ENCODE assay signal across 8 cellular contexts in the genomic region with DNA sequence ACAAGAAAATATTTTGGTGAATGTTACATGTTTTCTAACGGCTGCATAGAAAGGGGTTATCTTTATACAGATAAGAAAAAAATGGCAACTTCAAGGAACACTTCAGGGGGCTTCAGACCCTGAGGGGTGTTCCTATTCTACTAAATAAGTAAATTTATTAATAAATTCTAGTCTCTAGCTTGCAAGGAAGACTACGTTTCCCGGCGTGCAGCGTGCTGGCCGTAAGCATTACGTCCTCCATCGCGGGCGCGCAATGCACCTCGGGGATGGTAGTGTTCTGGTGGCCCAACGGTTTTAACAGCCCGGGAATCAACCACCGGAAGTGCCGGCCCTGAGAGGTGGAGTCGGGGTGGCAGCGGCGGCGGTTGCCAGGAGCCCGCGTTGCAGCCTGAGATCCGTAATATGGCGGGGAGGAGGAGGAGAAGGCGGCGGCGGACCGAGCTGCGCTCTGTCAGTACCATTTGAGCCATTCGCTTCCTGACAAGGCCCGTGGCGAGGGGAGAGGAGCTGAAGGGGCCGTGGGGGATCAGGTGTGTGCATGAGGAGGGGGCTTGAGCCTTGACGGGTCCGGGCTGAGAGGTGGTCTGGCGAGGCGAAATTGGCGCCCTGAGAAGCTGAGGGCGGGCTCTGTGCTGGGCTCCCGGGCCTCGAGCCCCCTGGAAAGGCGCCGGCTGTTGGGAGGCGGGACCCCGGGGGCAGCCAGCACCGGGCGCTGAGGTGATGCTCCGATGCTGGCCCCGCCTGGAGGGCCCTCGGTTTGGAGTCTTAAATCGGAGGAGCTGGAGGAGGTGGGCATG. TPM values are rescaled to one million over a fixed set of nuclear protein-coding genes. Genes with fewer than 3 reads are reported as not detected.
DNase-seq lines count a peak whose midpoint lies in the region; ATAC-seq and TF ChIP-seq lines count a peak whose summit lies in the region.

A gene with protein sequence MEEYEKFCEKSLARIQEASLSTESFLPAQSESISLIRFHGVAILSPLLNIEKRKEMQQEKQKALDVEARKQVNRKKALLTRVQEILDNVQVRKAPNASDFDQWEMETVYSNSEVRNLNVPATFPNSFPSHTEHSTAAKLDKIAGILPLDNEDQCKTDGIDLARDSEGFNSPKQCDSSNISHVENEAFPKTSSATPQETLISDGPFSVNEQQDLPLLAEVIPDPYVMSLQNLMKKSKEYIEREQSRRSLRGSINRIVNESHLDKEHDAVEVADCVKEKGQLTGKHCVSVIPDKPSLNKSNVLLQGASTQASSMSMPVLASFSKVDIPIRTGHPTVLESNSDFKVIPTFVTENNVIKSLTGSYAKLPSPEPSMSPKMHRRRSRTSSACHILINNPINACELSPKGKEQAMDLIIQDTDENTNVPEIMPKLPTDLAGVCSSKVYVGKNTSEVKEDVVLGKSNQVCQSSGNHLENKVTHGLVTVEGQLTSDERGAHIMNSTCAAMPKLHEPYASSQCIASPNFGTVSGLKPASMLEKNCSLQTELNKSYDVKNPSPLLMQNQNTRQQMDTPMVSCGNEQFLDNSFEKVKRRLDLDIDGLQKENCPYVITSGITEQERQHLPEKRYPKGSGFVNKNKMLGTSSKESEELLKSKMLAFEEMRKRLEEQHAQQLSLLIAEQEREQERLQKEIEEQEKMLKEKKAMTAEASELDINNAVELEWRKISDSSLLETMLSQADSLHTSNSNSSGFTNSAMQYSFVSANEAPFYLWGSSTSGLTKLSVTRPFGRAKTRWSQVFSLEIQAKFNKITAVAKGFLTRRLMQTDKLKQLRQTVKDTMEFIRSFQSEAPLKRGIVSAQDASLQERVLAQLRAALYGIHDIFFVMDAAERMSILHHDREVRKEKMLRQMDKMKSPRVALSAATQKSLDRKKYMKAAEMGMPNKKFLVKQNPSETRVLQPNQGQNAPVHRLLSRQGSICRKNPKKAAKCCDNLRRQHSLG (plus strand): TSS at position 384 of the 797 bp plus-strand sequence. CDS start 3,940 bp downstream, outside the sequence.

- peak within 1 kb of the TSS; percentile 94 for H3K4me3 Mint-ChIP-seq in central memory CD8-positive, alpha-beta T cell

- peak within 1 kb of the TSS; percentile 72 for H3K4me3 ChIP-seq in AG09309 (ENCODE audit: control insufficient read depth, low read depth, low read length)
- peak within 1 kb of the TSS; percentile 85 to 99 (median 97) for H3K4me3 ChIP-seq in spleen

- intact Hi-C loops in spleen (cut with DNase I; ENCODE audit: low total_unique reads), result no loop called here

- peak in 1 of 3 donors; percentile 58 for TF ChIP-seq POLR2A in spleen (IDR thresholded peaks at IDR 0.05)

- ATAC-seq in GM19035 (IDR thresholded peaks at IDR 0.05; ENCODE audit: unreplicated experiment) (peak; percentile 64), HG03342 (IDR thresholded peaks at IDR 0.05; ENCODE audit: unreplicated experiment) (peak; percentile 64)
- peak; percentile 93 for ATAC-seq in central memory CD8-positive, alpha-beta T cell (replicated peaks; ENCODE audit: extremely low read depth, poor library complexity, severe bottlenecking)

- H3K36me3 ChIP-seq in spleen, result peaks cover 0 to 13% (median 8%) of the 10 kb centered on the region in 6 donors

- no peaks in the 10 kb centered on the region for H3K27me3 ChIP-seq in spleen (replicated peaks in 1 of 7)

- H3K9me3 Mint-ChIP-seq in central memory CD8-positive, alpha-beta T cell, result no peaks in the 10 kb centered on the region

- peaks cover 16% of the 10 kb centered on the region for H3K36me3 Mint-ChIP-seq in central memory CD8-positive, alpha-beta T cell (ENCODE audit: insufficient read depth)

- peak within 1 kb of the TSS; percentile 95 for H3K27ac Mint-ChIP-seq in central memory CD8-positive, alpha-beta T cell (ENCODE audit: low read depth)

- DNase-seq in AG09309 (ENCODE audit: low read depth) (peak; percentile 82), NCI-H446 (lab: John Stamatoyannopoulos, UW) (peak; percentile 83 to 96), iris pigment epithelial cell (ENCODE audit: low read depth) (peak; percentile 99), spleen (peak; percentile 100)
- DNase-seq in activated CD4-positive, CD25-positive, alpha-beta regulatory T cell treated with anti-CD3 and anti-CD28 coated beads, Interleukin-2, amount 50 U/mL, for 16 hours (ENCODE audit: low read depth, low spot score), result peak; percentile 94
- DNase-seq in central memory CD8-positive, alpha-beta T cell (ENCODE audit: low spot score in 2 of 2), result peak; percentile 88 to 89

- WGBS in spleen, 5 donors, result 1 to 2% (median 1%) methylated on average over 34 to 51 of the region's 51 CpGs

- peaks cover 55% of the 10 kb centered on the region for H3K4me1 Mint-ChIP-seq in central memory CD8-positive, alpha-beta T cell

- peak within 1 kb of the TSS in 7 of 8 donors; percentile 6 to 96 (median 76) for H3K27ac ChIP-seq in spleen

- peaks cover 7 to 74% (median 53%) of the 10 kb centered on the region in 6 donors for H3K4me1 ChIP-seq in spleen

- TF ChIP-seq CTCF in AG09309 (IDR thresholded peaks at IDR 0.05; ENCODE audit: control insufficient read depth, insufficient read depth, low read depth, low read length, missing control alignments) (no peak), spleen (IDR thresholded peaks at IDR 0.05 in 8 of 11, conservative IDR thresholded peaks at IDR 0.05 in 3 of 11) (peak in 2 of 11 experiments; percentile 18 to 24)

- no peaks in the 10 kb centered on the region for H3K9me3 ChIP-seq in spleen

- H3K27me3 Mint-ChIP-seq in central memory CD8-positive, alpha-beta T cell, result no peaks in the 10 kb centered on the region

RNA-seq across cellular contexts. Expression of the gene that starts here (rescaled TPM):
- total RNA-seq in spleen, result 10 to 100 TPM; 13.3 to 24.9 (median 15.9) TPM
- 1 to 10 TPM; 2.8 to 5.3 (median 4.1) TPM for polyA plus RNA-seq in spleen

Comparison
In these comparisons a context has a peak if more than half of its experiments do, and no peak if none do; other contexts are left out.
1. Peak in every context shown above with its lines: DNase-seq, ATAC-seq, H3K4me3 ChIP-seq and H3K27ac ChIP-seq.